Comparison of ENCODE assay signal across 9 cellular contexts in genomic region chr19:7242601-7243258, GRCh38. TPM values are rescaled to one million over a fixed set of nuclear protein-coding genes. Genes with fewer than 3 reads are reported as not detected.
A peak's percentile ranks its signal among the peaks of the same experiment; 100 is the strongest.
DNase-seq lines count a peak whose midpoint lies in the region; ATAC-seq and FAIRE-seq lines count a peak whose summit lies in the region.
"Had no signal": no experiment of that assay in that cellular context is flagged by ENCODE, and none has a peak within 500 bp of the region (broad histone marks: within the 10 kb centered on the region; RNA-seq: fewer than 3 reads in every experiment).

No MANE protein-coding gene starts in this region.

- peaks cover 0 to 1% (median 0%) of the 10 kb centered on the region in 4 donors for H3K4me1 Mint-ChIP-seq in naive thymus-derived CD8-positive, alpha-beta T cell

- in situ Hi-C loops in SK-MEL-5 (cut with HindIII; ENCODE audit: low pct_unique_long_range_greater_than_20kb, low sequenced_read_pairs) = no loop called here

- H3K27me3 Mint-ChIP-seq in naive thymus-derived CD8-positive, alpha-beta T cell = no peaks in the 10 kb centered on the region

- peaks cover 0 to 2% (median 0%) of the 10 kb centered on the region in 3 donors for H3K36me3 Mint-ChIP-seq in naive thymus-derived CD8-positive, alpha-beta T cell

- POLR2A ChIA-PET in naive thymus-derived CD8-positive, alpha-beta T cell (lab: Charles Lee) = no interaction called here

- peaks cover 0 to 17% (median 7%) of the 10 kb centered on the region in 9 donors for H3K9me3 Mint-ChIP-seq in naive thymus-derived CD8-positive, alpha-beta T cell

- peak overlapping the region in 1 of 10 donors; percentile 32 for H3K27ac Mint-ChIP-seq in naive thymus-derived CD8-positive, alpha-beta T cell

- H3K4me3 Mint-ChIP-seq in naive thymus-derived CD8-positive, alpha-beta T cell = no peak overlapping the region

- peak; percentile 80 for FAIRE-seq in GM19239 (lab: Jason Lieb, UNC)

- no peak for DNase-seq in GM19239 (ENCODE audit: insufficient read length, low spot score)
- peak; percentile 73 for DNase-seq in SK-MEL-5 (ENCODE audit: low read depth, low spot score)
- peak; percentile 20 for DNase-seq in germinal center (ENCODE audit: low spot score)
- DNase-seq in superior temporal gyrus (ENCODE audit: extremely low spot score) = peak; percentile 65
- no peak for DNase-seq in NCI-H82 treated with DMSO at 0.1 percent for 48 hours (lab: John Stamatoyannopoulos, UW; ENCODE audit: unreplicated experiment)
- no peak for DNase-seq in NCI-H1436 (lab: John Stamatoyannopoulos, UW)
- DNase-seq in naive thymus-derived CD8-positive, alpha-beta T cell = no peak
- DNase-seq: NCI-H526 treated with DMSO at 0.1 percent for 48 hours had no signal

- ATAC-seq in GM19328 (IDR thresholded peaks at IDR 0.05; ENCODE audit: unreplicated experiment) = no peak
- ATAC-seq in naive thymus-derived CD8-positive, alpha-beta T cell = no peak

RNA-seq across cellular contexts. Expression of gene INSR, which starts 51.5 kb away (rescaled TPM):
- total RNA-seq in SK-MEL-5 (2014; rRNA removed; shearing (Covaris generic)) = 10.7 and 11.3 TPM in 2 replicates
- polyA plus RNA-seq in SK-MEL-5 (2015; cell fraction: cytosol; rRNA removed) = 6.4 and 12.3 TPM in 2 replicates
- 8.4 and 10.7 TPM in 2 replicates for polyA plus RNA-seq in SK-MEL-5 (2015; cell fraction: nucleus; rRNA removed)
- total RNA-seq in naive thymus-derived CD8-positive, alpha-beta T cell = 1 to 10 TPM in 1 of 2 experiments, under 1 TPM in 1; 0.60 to 1.4 TPM
- under 1 TPM in 2 of 3 donors, not detected in 1; 0.14 to 0.30 TPM for polyA plus RNA-seq in naive thymus-derived CD8-positive, alpha-beta T cell

Comparison
In these comparisons a context has a peak if more than half of its experiments do, and no peak if none do; other contexts are left out.
1. DNase-seq: peak in SK-MEL-5 (single experiment), germinal center (single experiment) and superior temporal gyrus (single experiment); none in GM19239 (single experiment), NCI-H82 treated with DMSO at 0.1 percent for 48 hours (single experiment), NCI-H1436 (single experiment) and naive thymus-derived CD8-positive, alpha-beta T cell (0 of 10).